In the genomic region with DNA sequence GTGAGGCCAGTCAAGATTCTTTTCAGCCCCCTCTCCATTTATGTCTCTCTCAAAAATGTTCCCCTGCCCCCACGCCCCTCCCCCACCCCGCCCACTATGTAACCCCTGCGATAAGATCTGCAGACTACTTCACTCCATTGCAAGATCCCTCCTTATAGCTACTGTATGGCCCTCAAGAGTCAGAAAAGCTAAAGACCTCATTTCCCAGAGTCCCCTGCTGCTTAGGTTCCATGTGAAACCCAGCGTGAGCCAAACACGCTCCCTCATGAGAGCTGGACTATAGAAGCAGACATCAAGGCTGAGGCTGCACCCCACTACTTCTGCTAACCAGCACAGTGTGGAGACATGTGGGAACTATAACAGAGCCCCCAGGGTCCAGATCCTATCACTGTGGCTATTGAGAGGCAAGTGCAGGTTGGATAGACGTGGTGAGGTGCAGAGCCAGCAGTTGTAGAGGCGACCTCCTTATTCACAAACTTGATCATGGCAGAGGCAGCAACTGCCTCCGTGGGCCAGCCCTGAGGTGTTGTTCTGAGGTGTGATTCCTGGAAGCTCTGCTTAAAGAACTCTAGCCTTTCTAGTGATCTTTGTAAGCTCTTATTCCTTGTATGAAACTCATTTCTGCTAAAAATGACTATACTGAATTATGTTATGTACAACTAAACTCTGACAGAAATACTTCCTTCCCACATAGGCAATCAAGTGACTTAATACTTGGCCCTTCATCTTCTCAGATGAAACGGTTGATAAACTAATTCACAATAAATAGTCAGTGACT, we compare ENCODE assay signal across 1 cellular context.
TF ChIP-seq lines count a peak whose summit lies in the region.

No MANE protein-coding gene starts in this region.

TF ChIP-seq in endothelial cell of umbilical vein, 7 proteins besides CTCF, POLR2A, EP300 and RAD21:
- TF ChIP-seq MYC (IDR thresholded peaks at IDR 0.05; ENCODE audit: low read depth, low read length) (no peak), GATA2 (IDR thresholded peaks at IDR 0.05; ENCODE audit: insufficient read depth, insufficient read length, low read depth, low read length) (no peak)
